ENCODE assay signal across 16 cellular contexts in the genomic region with DNA sequence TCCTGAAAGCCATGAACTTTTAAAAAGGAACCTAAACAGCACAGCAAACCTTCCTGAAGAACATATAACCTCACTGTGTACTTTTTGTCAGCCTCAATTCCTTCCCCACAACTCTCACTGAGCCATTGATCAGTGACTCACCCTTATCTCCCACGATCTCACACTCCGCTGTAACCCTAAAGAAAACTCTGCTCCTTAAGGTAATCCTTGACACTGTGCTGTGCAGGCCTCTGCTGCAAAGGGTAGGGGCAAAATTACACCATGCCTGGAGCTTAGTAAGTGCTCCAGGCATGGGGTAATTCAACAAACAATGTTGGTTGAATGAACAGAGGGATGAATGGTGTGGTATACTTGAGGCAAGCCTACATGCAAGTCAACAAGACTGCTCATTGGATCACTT.
A peak's percentile ranks its signal among the peaks of the same experiment; 100 is the strongest.
DNase-seq lines count a peak whose midpoint lies in the region; ATAC-seq and TF ChIP-seq lines count a peak whose summit lies in the region.
"Had no signal": no experiment of that assay in that cellular context is flagged by ENCODE, and none has a peak within 500 bp of the region (broad histone marks: within the 10 kb centered on the region; RNA-seq: fewer than 3 reads in every experiment).

No MANE protein-coding gene starts in this region.

- no peak overlapping the region for H3K9ac ChIP-seq in HCT116 (ENCODE audit: low read length)
- H3K9ac ChIP-seq: parathyroid adenoma had no signal

- CTCF ChIA-PET in Calu3 (lab: Charles Lee) = interaction anchor here (0.7 kb wide), 2 partner anchors 18 to 147 kb away, joined by 5 to 6 read pairs; no protein-coding TSS in a partner anchor
- CTCF ChIA-PET in HCT116 (lab: Charles Lee) = interaction anchor here (0.6 kb wide), 1 partner anchor 26 kb away, joined by 4 read pairs; no protein-coding TSS in a partner anchor
- CTCF ChIA-PET in activated CD8-positive, alpha-beta T cell treated with anti-CD3 and anti-CD28 coated beads, Interleukin-2, amount 10 ng/mL, durations not matched to agents 7 days and 5 days (lab: Charles Lee) = no interaction called here

- no peaks in the 10 kb centered on the region for H3K27me3 Mint-ChIP-seq in Calu3 (ENCODE audit: unreplicated experiment)
- H3K27me3 Mint-ChIP-seq in activated CD8-positive, alpha-beta T cell treated with anti-CD3 and anti-CD28 coated beads, Interleukin-2, amount 10 ng/mL, durations not matched to agents 7 days and 5 days (ENCODE audit: low read depth) = no peaks in the 10 kb centered on the region

- H3K4me1 ChIP-seq in HCT116 (ENCODE audit: control insufficient read depth in 1 of 2, insufficient read depth in 2 of 2, low read length in 2 of 2) = peaks cover 5 to 7% of the 10 kb centered on the region in 2 experiments; a peak in 2 of 4 replicates
- H3K4me1 ChIP-seq: parathyroid adenoma had no signal

- H3K4me1 Mint-ChIP-seq in Calu3 (ENCODE audit: low read depth, unreplicated experiment) = peaks cover 27% of the 10 kb centered on the region
- peaks cover 8% of the 10 kb centered on the region for H3K4me1 Mint-ChIP-seq in activated CD8-positive, alpha-beta T cell treated with anti-CD3 and anti-CD28 coated beads, Interleukin-2, amount 10 ng/mL, durations not matched to agents 7 days and 5 days (ENCODE audit: low read depth)

- intact Hi-C loops in Calu3 (cut with micrococcal nuclease; ENCODE audit: unreplicated experiment) (no loop called here), HCT116 (cut with micrococcal nuclease) (no loop called here), left colon (cut with DNase I, micrococcal nuclease) (no loop called here), sciatic nerve (cut with DNase I) (no loop called here)

- H3K9me2 ChIP-seq in HCT116 (ENCODE audit: insufficient read depth) = no peaks in the 10 kb centered on the region

- no peaks in the 10 kb centered on the region for H3K36me3 ChIP-seq in HCT116 (ENCODE audit: control insufficient read depth in 1 of 2, insufficient read depth in 2 of 2, low read length in 2 of 2)
- H3K36me3 ChIP-seq: gastroesophageal sphincter had no signal

- no peak overlapping the region for H3K27ac ChIP-seq in HCT116 (ENCODE audit: low read depth, low read length)
- H3K27ac ChIP-seq: C4-2B, gastroesophageal sphincter, parathyroid adenoma, VCaP had no signal

- no peak overlapping the region for H3K27ac Mint-ChIP-seq in Calu3 (ENCODE audit: unreplicated experiment)
- H3K27ac Mint-ChIP-seq in activated CD8-positive, alpha-beta T cell treated with anti-CD3 and anti-CD28 coated beads, Interleukin-2, amount 10 ng/mL, durations not matched to agents 7 days and 5 days = no peak overlapping the region

- H3K4me3 ChIP-seq in HCT116 (replicated peaks in 1 of 2; ENCODE audit: low read depth in 1 of 2, low read length in 2 of 2) = no peak overlapping the region
- H3K4me3 ChIP-seq: gastroesophageal sphincter had no signal

- H3K4me2 ChIP-seq in HCT116 (ENCODE audit: low read length) = peak overlapping the region; percentile 33

- H4K20me1 ChIP-seq in HCT116 (ENCODE audit: insufficient read depth) = no peaks in the 10 kb centered on the region

- no peak for TF ChIP-seq CTCF in Calu3 (IDR thresholded peaks at IDR 0.05; ENCODE audit: unreplicated experiment)
- TF ChIP-seq CTCF in HCT116 (IDR thresholded peaks at IDR 0.05 in 2 of 3, conservative IDR thresholded peaks at IDR 0.05 in 1 of 3; ENCODE audit: borderline replicate concordance in 1 of 3, insufficient read depth in 1 of 3, low read depth in 2 of 3, low read length in 2 of 3) = no peak

- POLR2A ChIA-PET in HCT116 (lab: Charles Lee) = no interaction called here
- POLR2A ChIA-PET in activated CD8-positive, alpha-beta T cell treated with anti-CD3 and anti-CD28 coated beads, Interleukin-2, amount 10 ng/mL, durations not matched to agents 7 days and 5 days (lab: Charles Lee) = no interaction called here

- peak; percentile 47; the same call in 1 of the 2 replicates for ATAC-seq in HCT116
- ATAC-seq in activated CD8-positive, alpha-beta T cell treated with anti-CD3 and anti-CD28 coated beads, Interleukin-2, amount 10 ng/mL, durations not matched to agents 7 days and 5 days = peak; percentile 79
- peak; percentile 22 for ATAC-seq in left colon
- ATAC-seq in GM21825 (IDR thresholded peaks at IDR 0.05; ENCODE audit: unreplicated experiment) = no peak
- no peak for ATAC-seq in HG03159 (IDR thresholded peaks at IDR 0.05; ENCODE audit: unreplicated experiment)
- ATAC-seq in sciatic nerve = no peak
- ATAC-seq: gastroesophageal sphincter, Right ventricle myocardium inferior had no signal

- TF ChIP-seq POLR2A in HCT116 (IDR thresholded peaks at IDR 0.05; ENCODE audit: borderline replicate concordance, extremely low read depth, insufficient read depth, insufficient read length) = no peak

- no peak for TF ChIP-seq RAD21 in HCT116 (IDR thresholded peaks at IDR 0.05; ENCODE audit: low read depth)

- H3K79me2 ChIP-seq in HCT116 (ENCODE audit: insufficient read depth, low read length) = no peaks in the 10 kb centered on the region
- H3K79me2 ChIP-seq: parathyroid adenoma had no signal

- peak overlapping the region; percentile 74 for H2AFZ ChIP-seq in HCT116 (ENCODE audit: low read depth, low read length, poor library complexity, severe bottlenecking)
- H2AFZ ChIP-seq: parathyroid adenoma had no signal

- H3K9me3 ChIP-seq in HCT116 (ENCODE audit: control insufficient read depth in 1 of 2, insufficient read depth in 1 of 2, low read depth in 1 of 2, low read length in 2 of 2) = no peaks in the 10 kb centered on the region
- H3K9me3 ChIP-seq: gastroesophageal sphincter had no signal

- no peak overlapping the region for H3K4me3 Mint-ChIP-seq in Calu3 (ENCODE audit: low read depth, unreplicated experiment)
- H3K4me3 Mint-ChIP-seq in activated CD8-positive, alpha-beta T cell treated with anti-CD3 and anti-CD28 coated beads, Interleukin-2, amount 10 ng/mL, durations not matched to agents 7 days and 5 days = no peak overlapping the region

- no peaks in the 10 kb centered on the region for H3K9me3 Mint-ChIP-seq in Calu3 (ENCODE audit: low read depth, unreplicated experiment)
- no peaks in the 10 kb centered on the region for H3K9me3 Mint-ChIP-seq in activated CD8-positive, alpha-beta T cell treated with anti-CD3 and anti-CD28 coated beads, Interleukin-2, amount 10 ng/mL, durations not matched to agents 7 days and 5 days (ENCODE audit: insufficient read depth)

- BruUV-seq in Calu3 (replicated peaks; lab: Mats Ljungman, UMichigan) = no TSS peak
- no TSS peak for BruUV-seq in HCT116 (replicated peaks; lab: Mats Ljungman, UMichigan)

- H3K36me3 Mint-ChIP-seq in Calu3 (ENCODE audit: insufficient read depth, unreplicated experiment) = no peaks in the 10 kb centered on the region
- no peaks in the 10 kb centered on the region for H3K36me3 Mint-ChIP-seq in activated CD8-positive, alpha-beta T cell treated with anti-CD3 and anti-CD28 coated beads, Interleukin-2, amount 10 ng/mL, durations not matched to agents 7 days and 5 days (ENCODE audit: low read depth)

- DNase-seq in Calu3 (peak; percentile 14), HCT116 (ENCODE audit: low read depth, low spot score) (no peak), left colon (no peak), NCI-H1694 treated with DMSO at 0.1 percent for 48 hours (lab: John Stamatoyannopoulos, UW) (no peak), sciatic nerve (ENCODE audit: low spot score) (no peak)
- peak; percentile 21 for DNase-seq in activated CD8-positive, alpha-beta T cell treated with anti-CD3 and anti-CD28 coated beads, Interleukin-2, amount 10 ng/mL, durations not matched to agents 7 days and 5 days
- DNase-seq: GF-D8, NCI-H1048, NCI-H510A treated with DMSO at 0.1 percent for 48 hours had no signal

- RAD21 ChIA-PET in HCT116 (lab: Charles Lee; ENCODE audit: low non-redundant PET in 1 of 2, low total read pairs in 2 of 2, uncharacterized antibody in 2 of 2, unreplicated experiment in 2 of 2) = no interaction called here

- no peaks in the 10 kb centered on the region for H3K27me3 ChIP-seq in HCT116 (ENCODE audit: insufficient read depth, low read length)
- H3K27me3 ChIP-seq: gastroesophageal sphincter had no signal

TF ChIP-seq in HCT116, 20 proteins besides CTCF, POLR2A, EP300 and RAD21 (continues in another document):
- TF ChIP-seq CBX3 (IDR thresholded peaks at IDR 0.05; ENCODE audit: low read depth) (no peak), FOSL1 (IDR thresholded peaks at IDR 0.05; ENCODE audit: low read depth) (no peak), SIN3A (IDR thresholded peaks at IDR 0.05; ENCODE audit: low read depth) (no peak), YY1 (IDR thresholded peaks at IDR 0.05; ENCODE audit: extremely low read depth, insufficient replicate concordance, low read depth, low read length) (no peak), TCF7L2 (IDR thresholded peaks at IDR 0.05; ENCODE audit: borderline replicate concordance, extremely low read depth, insufficient read depth, insufficient read length) (no peak), SP1 (IDR thresholded peaks at IDR 0.05; ENCODE audit: low read depth) (no peak), ZNF274 (IDR thresholded peaks at IDR 0.05; ENCODE audit: low read depth, low read length) (no peak)
- TF ChIP-seq, protein P1, sequence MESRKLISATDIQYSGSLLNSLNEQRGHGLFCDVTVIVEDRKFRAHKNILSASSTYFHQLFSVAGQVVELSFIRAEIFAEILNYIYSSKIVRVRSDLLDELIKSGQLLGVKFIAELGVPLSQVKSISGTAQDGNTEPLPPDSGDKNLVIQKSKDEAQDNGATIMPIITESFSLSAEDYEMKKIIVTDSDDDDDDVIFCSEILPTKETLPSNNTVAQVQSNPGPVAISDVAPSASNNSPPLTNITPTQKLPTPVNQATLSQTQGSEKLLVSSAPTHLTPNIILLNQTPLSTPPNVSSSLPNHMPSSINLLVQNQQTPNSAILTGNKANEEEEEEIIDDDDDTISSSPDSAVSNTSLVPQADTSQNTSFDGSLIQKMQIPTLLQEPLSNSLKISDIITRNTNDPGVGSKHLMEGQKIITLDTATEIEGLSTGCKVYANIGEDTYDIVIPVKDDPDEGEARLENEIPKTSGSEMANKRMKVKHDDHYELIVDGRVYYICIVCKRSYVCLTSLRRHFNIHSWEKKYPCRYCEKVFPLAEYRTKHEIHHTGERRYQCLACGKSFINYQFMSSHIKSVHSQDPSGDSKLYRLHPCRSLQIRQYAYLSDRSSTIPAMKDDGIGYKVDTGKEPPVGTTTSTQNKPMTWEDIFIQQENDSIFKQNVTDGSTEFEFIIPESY (IDR thresholded peaks at IDR 0.05; ENCODE audit: extremely low read depth, insufficient replicate concordance, low read length) = no peak

Comparison
In these comparisons a context has a peak if more than half of its experiments do, and no peak if none do; other contexts are left out.
1. DNase-seq: peak in Calu3 (single experiment) and activated CD8-positive, alpha-beta T cell treated with anti-CD3 and anti-CD28 coated beads, Interleukin-2, amount 10 ng/mL, durations not matched to agents 7 days and 5 days (single experiment); none in HCT116 (single experiment), left colon (0 of 2), NCI-H1694 treated with DMSO at 0.1 percent for 48 hours (single experiment) and sciatic nerve (single experiment).
2. ATAC-seq: peak in HCT116 (single experiment), activated CD8-positive, alpha-beta T cell treated with anti-CD3 and anti-CD28 coated beads, Interleukin-2, amount 10 ng/mL, durations not matched to agents 7 days and 5 days (single experiment) and left colon (single experiment); none in GM21825 (single experiment), HG03159 (single experiment) and sciatic nerve (single experiment).